ENCODE assay signal across 25 cellular contexts in genomic region chr4:169110633-169111032, GRCh38.
"Had no signal": no experiment of that assay in that cellular context is flagged by ENCODE, and none has a peak within 500 bp of the region (broad histone marks: within the 10 kb centered on the region; RNA-seq: fewer than 3 reads in every experiment).

No MANE protein-coding gene starts in this region.

- H3K36me3 ChIP-seq: cardiac muscle cell had no signal

- H3K27ac ChIP-seq: body of pancreas, cardiac muscle cell, KMS-11, PC-9, WERI-Rb-1 had no signal

- H3K9me3 ChIP-seq: body of pancreas had no signal

- ATAC-seq: activated CD4-positive, alpha-beta T cell treated with anti-CD3 and anti-CD28 coated beads for 36 hours; activated CD8-positive, alpha-beta T cell treated with anti-CD3 and anti-CD28 coated beads for 36 hours; body of pancreas; T-cell had no signal

- H3K4me3 ChIP-seq: body of pancreas, cardiac muscle cell, PC-9 had no signal

- H2AFZ ChIP-seq: PC-9 had no signal

- H3K9ac ChIP-seq: KMS-11 had no signal

- H3K27me3 ChIP-seq: body of pancreas had no signal

- FAIRE-seq: TTC549 had no signal

- DNase-seq: activated CD4-positive, alpha-beta T cell treated with anti-CD3 and anti-CD28 coated beads for 36 hours; activated CD8-positive, alpha-beta memory T cell treated with anti-CD3 and anti-CD28 coated beads, Interleukin-2, amount 50 U/mL, for 4 hours; activated CD8-positive, alpha-beta T cell treated with anti-CD3 and anti-CD28 coated beads for 36 hours; activated effector memory CD4-positive, alpha-beta T cell treated with Interleukin-2 at 50 U/mL for 16 hours; activated naive CD4-positive, alpha-beta T cell; activated T-cell treated with anti-CD3 and anti-CD28 coated beads, Interleukin-2, amount 50 U/mL, for 1 hour; aorta; body of pancreas; cerebellar nuclear complex; MV-4-11; NCI-H1092 treated with DMSO at 0.1 percent for 48 hours; NCI-H1417 treated with DMSO at 0.1 percent for 48 hours; NCI-H1694; NCI-H2029 treated with DMSO at 0.1 percent for 48 hours; NCI-H446; NCI-H524; PC-9; SHP77 treated with DMSO at 0.1 percent for 48 hours; T-cell; T-helper 2 cell; T1000; WERI-Rb-1 had no signal

- H3K4me2 ChIP-seq: KMS-11, PC-9 had no signal
